Comparison of ENCODE assay signal across 22 cellular contexts in the genomic region with DNA sequence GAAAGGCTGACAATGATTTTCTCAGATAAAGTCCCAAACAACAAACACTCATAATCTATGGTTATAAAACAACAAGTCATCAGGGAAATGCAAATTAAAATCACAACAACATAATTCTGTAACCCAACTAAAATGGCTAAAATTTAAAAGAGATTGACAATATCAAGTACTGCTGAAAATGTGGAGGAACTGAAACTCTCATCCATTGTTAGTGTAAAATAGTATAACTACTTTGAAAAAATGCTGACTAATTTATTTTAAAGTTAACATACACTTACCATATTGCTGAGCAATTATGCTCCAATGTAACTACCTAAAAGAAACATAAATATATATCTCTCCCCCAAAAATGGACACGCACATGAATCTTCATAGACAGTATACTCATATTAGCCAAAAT.
"Had no signal": no experiment of that assay in that cellular context is flagged by ENCODE, and none has a peak within 500 bp of the region (broad histone marks: within the 10 kb centered on the region; RNA-seq: fewer than 3 reads in every experiment).

No MANE protein-coding gene starts in this region.

- FAIRE-seq: HTR-8/SVneo, RCC 7860 had no signal

- H3K27ac ChIP-seq: HL-60, SJSA1, SK-N-MC had no signal

- H3K4me1 ChIP-seq: SJSA1 had no signal

- H3K4me3 ChIP-seq: MG63, SJSA1, SK-N-MC had no signal

- H3K27me3 ChIP-seq: MG63, SJSA1 had no signal

- H3K36me3 ChIP-seq: MG63, SJSA1 had no signal

- DNase-seq: Karpas-422, MG63, NCI-H1092 treated with DMSO at 0.1 percent for 48 hours, NCI-H1436, NCI-H187, NCI-H2029, NCI-H2081 treated with DMSO at 0.1 percent for 48 hours, NCI-H2171, NCI-H226, NCI-H446, NCI-H510A, NCI-H524 treated with DMSO at 0.1 percent for 48 hours, NCI-H69, NCI-H774, Right ventricle myocardium superior, RPMI8226, SIG-M5 had no signal

- H3K9me3 ChIP-seq: MG63, SJSA1 had no signal
